In genomic region chr4:42302348-42302747, GRCh38 we compare ENCODE assay signal across 9 cellular contexts.
DNase-seq lines count a peak whose midpoint lies in the region; ATAC-seq and TF ChIP-seq lines count a peak whose summit lies in the region.
"Had no signal": no experiment of that assay in that cellular context is flagged by ENCODE, and none has a peak within 500 bp of the region (broad histone marks: within the 10 kb centered on the region; RNA-seq: fewer than 3 reads in every experiment).

No MANE protein-coding gene starts in this region.

- no peaks in the 10 kb centered on the region for H3K9me3 Mint-ChIP-seq in WTC11

- H3K27me3 Mint-ChIP-seq in WTC11 (ENCODE audit: low read depth), result peaks cover 7% of the 10 kb centered on the region; the same call in 1 of the 2 replicates

- H3K27ac Mint-ChIP-seq in WTC11, result no peak overlapping the region
- H3K27ac Mint-ChIP-seq: B cell had no signal

- H3K4me1 ChIP-seq in HUES48 (ENCODE audit: control insufficient read depth, insufficient read depth, low read length), result peaks cover 14% of the 10 kb centered on the region
- no peaks in the 10 kb centered on the region for H3K4me1 ChIP-seq in ascending aorta

- peaks cover 35% of the 10 kb centered on the region for H3K4me1 Mint-ChIP-seq in WTC11
- H3K4me1 Mint-ChIP-seq: B cell had no signal

- CTCF ChIA-PET in WTC11 (lab: Charles Lee), result interaction anchor here (0.8 to 1.2 kb wide), 2 partner anchors 20 to 22 kb away, joined by 3 read pairs; no protein-coding TSS in a partner anchor

- H3K27ac ChIP-seq in HUES48 (ENCODE audit: low read depth, low read length), result peak overlapping the region; percentile 45
- no peak overlapping the region for H3K27ac ChIP-seq in ascending aorta

- no peak overlapping the region for H3K9ac ChIP-seq in HUES48 (ENCODE audit: low read depth, low read length)

- H3K4me3 ChIP-seq in HUES48 (ENCODE audit: low read depth, low read length) (no peak overlapping the region), ascending aorta (no peak overlapping the region)

- peak; percentile 89 for ATAC-seq in WTC11

- H3K4me3 Mint-ChIP-seq in WTC11, result no peak overlapping the region
- H3K4me3 Mint-ChIP-seq: B cell had no signal

- no peaks in the 10 kb centered on the region for H3K36me3 Mint-ChIP-seq in WTC11

- TF ChIP-seq CTCF in WTC11 (IDR thresholded peaks at IDR 0.05), result no peak
- no peak for TF ChIP-seq CTCF in ascending aorta (IDR thresholded peaks at IDR 0.05)

- H3K36me3 ChIP-seq in HUES48 (ENCODE audit: control insufficient read depth, insufficient read depth, low read length) (no peaks in the 10 kb centered on the region), ascending aorta (no peaks in the 10 kb centered on the region)

- H3K27me3 ChIP-seq in HUES48 (ENCODE audit: control insufficient read depth, insufficient read depth, low read length), result no peaks in the 10 kb centered on the region
- no peaks in the 10 kb centered on the region for H3K27me3 ChIP-seq in ascending aorta

- H3K9me3 ChIP-seq in HUES48 (ENCODE audit: control insufficient read depth, insufficient read depth, low read length) (no peaks in the 10 kb centered on the region), ascending aorta (no peaks in the 10 kb centered on the region)

- intact Hi-C loops in ascending aorta (cut with DNase I), result no loop called here

- POLR2A ChIA-PET in WTC11 (lab: Charles Lee), result no interaction called here

- DNase-seq in NCI-H2029 (lab: John Stamatoyannopoulos, UW), result peak; percentile 2
- DNase-seq in NCI-H2029 treated with DMSO at 0.1 percent for 48 hours (lab: John Stamatoyannopoulos, UW), result no peak
- peak; percentile 71 for DNase-seq in WTC11 (ENCODE audit: low spot score)
- DNase-seq in midbrain (lab: John Stamatoyannopoulos, UW), result peak; percentile 52
- DNase-seq in ascending aorta (ENCODE audit: low spot score in 2 of 2), result no peak
- no peak for DNase-seq in NCI-H2107 treated with DMSO at 0.1 percent for 48 hours (lab: John Stamatoyannopoulos, UW; ENCODE audit: unreplicated experiment)
- no peak for DNase-seq in T-helper 1 cell

TF ChIP-seq in WTC11, 78 proteins besides CTCF, POLR2A, EP300 and RAD21:
- TF ChIP-seq ZNF138 (CRISPR knock-in tag; conservative IDR thresholded peaks at IDR 0.05) (no peak), FOXP4 (CRISPR knock-in tag; IDR thresholded peaks at IDR 0.05) (no peak), ZNF232 (CRISPR knock-in tag; IDR thresholded peaks at IDR 0.05) (no peak), GABPB1 (CRISPR knock-in tag; IDR thresholded peaks at IDR 0.05) (peak; percentile 98), OVOL2 (CRISPR knock-in tag; IDR thresholded peaks at IDR 0.05; ENCODE audit: borderline replicate concordance) (no peak), NR1H2 (CRISPR knock-in tag; IDR thresholded peaks at IDR 0.05) (no peak), KAT7 (CRISPR knock-in tag; IDR thresholded peaks at IDR 0.05; ENCODE audit: borderline replicate concordance) (no peak), SP1 (CRISPR knock-in tag; conservative IDR thresholded peaks at IDR 0.05) (no peak), ZNF416 (CRISPR knock-in tag; IDR thresholded peaks at IDR 0.05) (no peak), SOX15 (CRISPR knock-in tag; IDR thresholded peaks at IDR 0.05) (no peak), EMX1 (CRISPR knock-in tag; IDR thresholded peaks at IDR 0.05) (no peak), ZNF121 (CRISPR knock-in tag; IDR thresholded peaks at IDR 0.05) (no peak), ATF1 (CRISPR knock-in tag; IDR thresholded peaks at IDR 0.05) (no peak)
- TF ChIP-seq, protein P1, sequence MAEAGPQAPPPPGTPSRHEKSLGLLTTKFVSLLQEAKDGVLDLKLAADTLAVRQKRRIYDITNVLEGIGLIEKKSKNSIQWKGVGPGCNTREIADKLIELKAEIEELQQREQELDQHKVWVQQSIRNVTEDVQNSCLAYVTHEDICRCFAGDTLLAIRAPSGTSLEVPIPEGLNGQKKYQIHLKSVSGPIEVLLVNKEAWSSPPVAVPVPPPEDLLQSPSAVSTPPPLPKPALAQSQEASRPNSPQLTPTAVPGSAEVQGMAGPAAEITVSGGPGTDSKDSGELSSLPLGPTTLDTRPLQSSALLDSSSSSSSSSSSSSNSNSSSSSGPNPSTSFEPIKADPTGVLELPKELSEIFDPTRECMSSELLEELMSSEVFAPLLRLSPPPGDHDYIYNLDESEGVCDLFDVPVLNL (CRISPR knock-in tag; IDR thresholded peaks at IDR 0.05; ENCODE audit: borderline replicate concordance, low read depth), result no peak
- TF ChIP-seq, protein P2, sequence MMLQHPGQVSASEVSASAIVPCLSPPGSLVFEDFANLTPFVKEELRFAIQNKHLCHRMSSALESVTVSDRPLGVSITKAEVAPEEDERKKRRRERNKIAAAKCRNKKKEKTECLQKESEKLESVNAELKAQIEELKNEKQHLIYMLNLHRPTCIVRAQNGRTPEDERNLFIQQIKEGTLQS (CRISPR knock-in tag; conservative IDR thresholded peaks at IDR 0.05), result peak; percentile 94
- TF ChIP-seq, protein P3, sequence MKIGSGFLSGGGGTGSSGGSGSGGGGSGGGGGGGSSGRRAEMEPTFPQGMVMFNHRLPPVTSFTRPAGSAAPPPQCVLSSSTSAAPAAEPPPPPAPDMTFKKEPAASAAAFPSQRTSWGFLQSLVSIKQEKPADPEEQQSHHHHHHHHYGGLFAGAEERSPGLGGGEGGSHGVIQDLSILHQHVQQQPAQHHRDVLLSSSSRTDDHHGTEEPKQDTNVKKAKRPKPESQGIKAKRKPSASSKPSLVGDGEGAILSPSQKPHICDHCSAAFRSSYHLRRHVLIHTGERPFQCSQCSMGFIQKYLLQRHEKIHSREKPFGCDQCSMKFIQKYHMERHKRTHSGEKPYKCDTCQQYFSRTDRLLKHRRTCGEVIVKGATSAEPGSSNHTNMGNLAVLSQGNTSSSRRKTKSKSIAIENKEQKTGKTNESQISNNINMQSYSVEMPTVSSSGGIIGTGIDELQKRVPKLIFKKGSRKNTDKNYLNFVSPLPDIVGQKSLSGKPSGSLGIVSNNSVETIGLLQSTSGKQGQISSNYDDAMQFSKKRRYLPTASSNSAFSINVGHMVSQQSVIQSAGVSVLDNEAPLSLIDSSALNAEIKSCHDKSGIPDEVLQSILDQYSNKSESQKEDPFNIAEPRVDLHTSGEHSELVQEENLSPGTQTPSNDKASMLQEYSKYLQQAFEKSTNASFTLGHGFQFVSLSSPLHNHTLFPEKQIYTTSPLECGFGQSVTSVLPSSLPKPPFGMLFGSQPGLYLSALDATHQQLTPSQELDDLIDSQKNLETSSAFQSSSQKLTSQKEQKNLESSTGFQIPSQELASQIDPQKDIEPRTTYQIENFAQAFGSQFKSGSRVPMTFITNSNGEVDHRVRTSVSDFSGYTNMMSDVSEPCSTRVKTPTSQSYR (CRISPR knock-in tag; IDR thresholded peaks at IDR 0.05), result no peak

Comparison
In these comparisons a context has a peak if more than half of its experiments do, and no peak if none do; other contexts are left out.
1. DNase-seq: peak in NCI-H2029 (single experiment), WTC11 (single experiment) and midbrain (single experiment); none in NCI-H2029 treated with DMSO at 0.1 percent for 48 hours (single experiment), ascending aorta (0 of 2), NCI-H2107 treated with DMSO at 0.1 percent for 48 hours (single experiment) and T-helper 1 cell (0 of 5).